Comparison of ENCODE assay signal across 10 cellular contexts in genomic region chr2:105397025-105397722, GRCh38. TPM values are rescaled to one million over a fixed set of nuclear protein-coding genes. Genes with fewer than 3 reads are reported as not detected.
DNase-seq lines count a peak whose midpoint lies in the region; ATAC-seq and TF ChIP-seq lines count a peak whose summit lies in the region.
"Had no signal": no experiment of that assay in that cellular context is flagged by ENCODE, and none has a peak within 500 bp of the region (broad histone marks: within the 10 kb centered on the region; RNA-seq: fewer than 3 reads in every experiment).

No MANE protein-coding gene starts in this region.

- POLR2A ChIA-PET in activated CD4-positive, alpha-beta memory T cell treated with anti-CD3 and anti-CD28 coated beads, Interleukin-2, amount 10 ng/mL, durations not matched to agents 7 days and 5 days (lab: Charles Lee): no interaction called here
- POLR2A ChIA-PET in activated CD4-positive, alpha-beta memory T cell treated with anti-CD3 and anti-CD28 coated beads for 36 hours (lab: Charles Lee): interaction anchor here (0.5 kb wide), 1 partner anchor 801 kb away, joined by 4 read pairs; no protein-coding TSS in a partner anchor
- POLR2A ChIA-PET in WTC11 (lab: Charles Lee) (interaction anchor here (0.6 to 1.1 kb wide), 2 partner anchors 33 to 150 kb away, joined by 3 read pairs; no protein-coding TSS in a partner anchor), OCI-LY7 (lab: Charles Lee) (interaction anchor here (0.7 kb wide), 1 partner anchor 591 kb away, joined by 4 read pairs; no protein-coding TSS in a partner anchor)

- TF ChIP-seq POLR2A in suprapubic skin (IDR thresholded peaks at IDR 0.05) (no peak), thyroid gland (IDR thresholded peaks at IDR 0.05) (no peak)

- H3K4me1 ChIP-seq in right atrium auricular region (peaks cover 0 to 26% of the 10 kb centered on the region in 2 donors), suprapubic skin (peaks cover 43% of the 10 kb centered on the region), OCI-LY7 (ENCODE audit: insufficient read depth, low read length, poor library complexity, severe bottlenecking) (no peaks in the 10 kb centered on the region), thyroid gland (peaks cover 6% of the 10 kb centered on the region in 2 donors)

- H3K9me2 ChIP-seq in OCI-LY7 (ENCODE audit: insufficient read depth, low read length): no peaks in the 10 kb centered on the region

- H3K27ac Mint-ChIP-seq in activated CD4-positive, alpha-beta memory T cell treated with anti-CD3 and anti-CD28 coated beads, Interleukin-2, amount 10 ng/mL, durations not matched to agents 7 days and 5 days: no peak overlapping the region
- H3K27ac Mint-ChIP-seq in activated CD4-positive, alpha-beta memory T cell treated with anti-CD3 and anti-CD28 coated beads for 36 hours: no peak overlapping the region
- H3K27ac Mint-ChIP-seq in WTC11: no peak overlapping the region
- H3K27ac Mint-ChIP-seq: B cell had no signal

- H3K9me3 ChIP-seq in right atrium auricular region (no peaks in the 10 kb centered on the region), suprapubic skin (no peaks in the 10 kb centered on the region), OCI-LY7 (ENCODE audit: low read length) (no peaks in the 10 kb centered on the region), thyroid gland (no peaks in the 10 kb centered on the region)
- H3K9me3 ChIP-seq: upper lobe of right lung had no signal

- no peaks in the 10 kb centered on the region for H3K36me3 Mint-ChIP-seq in activated CD4-positive, alpha-beta memory T cell treated with anti-CD3 and anti-CD28 coated beads, Interleukin-2, amount 10 ng/mL, durations not matched to agents 7 days and 5 days (ENCODE audit: low read depth)
- H3K36me3 Mint-ChIP-seq in activated CD4-positive, alpha-beta memory T cell treated with anti-CD3 and anti-CD28 coated beads for 36 hours: no peaks in the 10 kb centered on the region
- peaks cover 10% of the 10 kb centered on the region; the same call in 1 of the 2 replicates for H3K36me3 Mint-ChIP-seq in WTC11

- 52% methylated on average over 13 of the region's 13 CpGs for WGBS in suprapubic skin
- 90% methylated on average over 13 of the region's 13 CpGs for whole genome bisulfite sequencing in thyroid gland, 2 donors

- H3K27me3 ChIP-seq in right atrium auricular region (no peaks in the 10 kb centered on the region), suprapubic skin (peaks cover 6% of the 10 kb centered on the region), thyroid gland (no peaks in the 10 kb centered on the region)

- H3K4me3 Mint-ChIP-seq in activated CD4-positive, alpha-beta memory T cell treated with anti-CD3 and anti-CD28 coated beads, Interleukin-2, amount 10 ng/mL, durations not matched to agents 7 days and 5 days: peak overlapping the region; percentile 14
- no peak overlapping the region for H3K4me3 Mint-ChIP-seq in activated CD4-positive, alpha-beta memory T cell treated with anti-CD3 and anti-CD28 coated beads for 36 hours
- peak overlapping the region; percentile 88 for H3K4me3 Mint-ChIP-seq in WTC11

- H2AFZ ChIP-seq in OCI-LY7 (ENCODE audit: low read length): no peak overlapping the region

- no peak for ATAC-seq in WTC11
- no peak for ATAC-seq in activated CD4-positive, CD25-positive, alpha-beta regulatory T cell treated with anti-CD3 and anti-CD28 coated beads, Interleukin-2, amount 50 U/mL, for 24 hours
- ATAC-seq: upper lobe of right lung had no signal

- peak overlapping the region; percentile 74 to 81 for H3K4me3 ChIP-seq in right atrium auricular region
- peak overlapping the region; percentile 56 for H3K4me3 ChIP-seq in suprapubic skin
- H3K4me3 ChIP-seq in OCI-LY7 (ENCODE audit: low read depth, low read length, poor library complexity, severe bottlenecking): no peak overlapping the region
- peak overlapping the region in 1 of 3 donors; percentile 8 for H3K4me3 ChIP-seq in thyroid gland (replicated peaks in 1 of 3)

- H3K79me2 ChIP-seq in OCI-LY7 (ENCODE audit: insufficient read depth, low read depth, low read length): no peaks in the 10 kb centered on the region

- TF ChIP-seq EP300 in suprapubic skin (IDR thresholded peaks at IDR 0.05): no peak

- H3K4me1 Mint-ChIP-seq in activated CD4-positive, alpha-beta memory T cell treated with anti-CD3 and anti-CD28 coated beads, Interleukin-2, amount 10 ng/mL, durations not matched to agents 7 days and 5 days: peaks cover 6% of the 10 kb centered on the region
- H3K4me1 Mint-ChIP-seq in activated CD4-positive, alpha-beta memory T cell treated with anti-CD3 and anti-CD28 coated beads for 36 hours (ENCODE audit: low read depth): peaks cover 7% of the 10 kb centered on the region
- H3K4me1 Mint-ChIP-seq in WTC11: peaks cover 16% of the 10 kb centered on the region

- TF ChIP-seq CTCF in WTC11 (IDR thresholded peaks at IDR 0.05) (no peak), right atrium auricular region (IDR thresholded peaks at IDR 0.05) (no peak), suprapubic skin (IDR thresholded peaks at IDR 0.05) (no peak), OCI-LY7 (conservative IDR thresholded peaks at IDR 0.05; ENCODE audit: low read length) (no peak), thyroid gland (IDR thresholded peaks at IDR 0.05) (no peak)

- DNase-seq in activated CD4-positive, alpha-beta memory T cell treated with anti-CD3 and anti-CD28 coated beads, Interleukin-2, amount 10 ng/mL, durations not matched to agents 7 days and 5 days: no peak
- DNase-seq in activated CD4-positive, alpha-beta memory T cell treated with anti-CD3 and anti-CD28 coated beads for 36 hours: no peak
- DNase-seq in WTC11 (ENCODE audit: low spot score) (no peak), right atrium auricular region (ENCODE audit: low spot score) (peak; percentile 53), suprapubic skin (ENCODE audit: low spot score in 2 of 2) (no peak), OCI-LY7 (ENCODE audit: low spot score) (no peak), thyroid gland (no peak)
- DNase-seq: upper lobe of right lung had no signal

- no peaks in the 10 kb centered on the region for H3K9me3 Mint-ChIP-seq in activated CD4-positive, alpha-beta memory T cell treated with anti-CD3 and anti-CD28 coated beads, Interleukin-2, amount 10 ng/mL, durations not matched to agents 7 days and 5 days
- H3K9me3 Mint-ChIP-seq in activated CD4-positive, alpha-beta memory T cell treated with anti-CD3 and anti-CD28 coated beads for 36 hours: no peaks in the 10 kb centered on the region
- H3K9me3 Mint-ChIP-seq in WTC11: peaks cover 4% of the 10 kb centered on the region

- no TSS peak for BruUV-seq in OCI-LY7 (replicated peaks; lab: Mats Ljungman, UMichigan)

- CTCF ChIA-PET in activated CD4-positive, alpha-beta memory T cell treated with anti-CD3 and anti-CD28 coated beads, Interleukin-2, amount 10 ng/mL, durations not matched to agents 7 days and 5 days (lab: Charles Lee): no interaction called here
- CTCF ChIA-PET in activated CD4-positive, alpha-beta memory T cell treated with anti-CD3 and anti-CD28 coated beads for 36 hours (lab: Charles Lee): interaction anchor here (0.7 to 1.5 kb wide), 3 partner anchors 10 to 149 kb away, joined by 3 to 6 read pairs (median 3); no protein-coding TSS in a partner anchor
- CTCF ChIA-PET in WTC11 (lab: Charles Lee): interaction anchor here (0.7 to 1.1 kb wide), 2 partner anchors 10 to 546 kb away, joined by 4 to 6 read pairs; no protein-coding TSS in a partner anchor
- CTCF ChIA-PET in OCI-LY7 (lab: Charles Lee; ENCODE audit: unreplicated experiment): no interaction called here

- peaks cover 44% of the 10 kb centered on the region for H3K27me3 Mint-ChIP-seq in activated CD4-positive, alpha-beta memory T cell treated with anti-CD3 and anti-CD28 coated beads, Interleukin-2, amount 10 ng/mL, durations not matched to agents 7 days and 5 days
- H3K27me3 Mint-ChIP-seq in activated CD4-positive, alpha-beta memory T cell treated with anti-CD3 and anti-CD28 coated beads for 36 hours: peaks cover 24% of the 10 kb centered on the region
- peaks cover 25% of the 10 kb centered on the region for H3K27me3 Mint-ChIP-seq in WTC11 (ENCODE audit: low read depth)

- H4K20me1 ChIP-seq in OCI-LY7 (ENCODE audit: insufficient read depth, low read length): no peaks in the 10 kb centered on the region

- intact Hi-C loops in activated CD4-positive, alpha-beta memory T cell treated with anti-CD3 and anti-CD28 coated beads for 36 hours (cut with micrococcal nuclease): loop anchor here (2.0 kb wide), 1 partner anchor 22 kb away; no protein-coding TSS in a partner anchor
- intact Hi-C loops in OCI-LY7 (cut with micrococcal nuclease; ENCODE audit: unreplicated experiment): no loop called here
- intact Hi-C loops in thyroid gland (cut with DNase I): no loop called here

- no peaks in the 10 kb centered on the region for H3K36me3 ChIP-seq in right atrium auricular region
- no peaks in the 10 kb centered on the region for H3K36me3 ChIP-seq in suprapubic skin
- H3K36me3 ChIP-seq in OCI-LY7 (ENCODE audit: insufficient read depth, low read length): no peaks in the 10 kb centered on the region
- H3K36me3 ChIP-seq in thyroid gland: no peaks in the 10 kb centered on the region
- H3K36me3 ChIP-seq: upper lobe of right lung had no signal

- H3K27ac ChIP-seq in right atrium auricular region (peak overlapping the region; percentile 31 to 94), suprapubic skin (peak overlapping the region; percentile 71), OCI-LY7 (ENCODE audit: low read depth, low read length, poor library complexity, severe bottlenecking) (no peak overlapping the region), thyroid gland (peak overlapping the region in 1 of 3 donors; percentile 93)

- no peak overlapping the region for H3K4me2 ChIP-seq in OCI-LY7 (ENCODE audit: low read length)

TF ChIP-seq in WTC11, 78 proteins besides CTCF, POLR2A, EP300 and RAD21 (continues in another document):
- no peak for TF ChIP-seq SMAD4 (CRISPR knock-in tag; IDR thresholded peaks at IDR 0.05)

RNA-seq across cellular contexts. Expression of gene FHL2, which starts 1.7 kb away (rescaled TPM):
- total RNA-seq in activated CD4-positive, alpha-beta memory T cell treated with anti-CD3 and anti-CD28 coated beads, Interleukin-2, amount 10 ng/mL, durations not matched to agents 7 days and 5 days: 1 to 10 TPM; 3.0 to 3.1 TPM
- total RNA-seq in activated CD4-positive, alpha-beta memory T cell treated with anti-CD3 and anti-CD28 coated beads for 36 hours: 1 to 10 TPM; 1.3 to 1.5 TPM
- total RNA-seq in WTC11 (2021) (21.1 to 22.2 TPM (median 22.1 TPM) in 3 replicates), right atrium auricular region (100 to 1,000 TPM; 141 to 356 TPM), suprapubic skin (10 to 100 TPM; 43.0 to 69.2 (median 47.9) TPM), OCI-LY7 (2022) (0.26 TPM in 1 of 2 replicates, not detected in the other), thyroid gland (10 to 100 TPM; 36.7 to 81.2 (median 44.0) TPM)
- total RNA-seq in OCI-LY7 (2014; rRNA removed; shearing (Covaris generic)): not detected in 2 replicates
- total RNA-seq: B cell had no signal

RNA-seq across cellular contexts. Expression of gene C2orf49, which starts 59.8 kb away (rescaled TPM):
- total RNA-seq in activated CD4-positive, alpha-beta memory T cell treated with anti-CD3 and anti-CD28 coated beads, Interleukin-2, amount 10 ng/mL, durations not matched to agents 7 days and 5 days: 10 to 100 TPM; 22.0 to 23.5 TPM
- total RNA-seq in activated CD4-positive, alpha-beta memory T cell treated with anti-CD3 and anti-CD28 coated beads for 36 hours: 10 to 100 TPM; 16.9 to 20.2 TPM
- total RNA-seq in WTC11 (2021): 15.9 to 17.2 TPM (median 16.6 TPM) in 3 replicates
- 10 to 100 TPM; 15.5 to 18.0 TPM for total RNA-seq in right atrium auricular region
- total RNA-seq in suprapubic skin: 10 to 100 TPM; 17.5 to 33.6 (median 27.8) TPM
- total RNA-seq in OCI-LY7 (2014; rRNA removed; shearing (Covaris generic)): 11.8 and 13.1 TPM in 2 replicates
- 17.0 and 18.3 TPM in 2 replicates for total RNA-seq in OCI-LY7 (2022)
- 10 to 100 TPM; 16.6 to 41.1 (median 22.1) TPM for total RNA-seq in thyroid gland

Comparison
In these comparisons a context has a peak if more than half of its experiments do, and no peak if none do; other contexts are left out.
1. CTCF ChIA-PET loops: an anchor here in activated CD4-positive, alpha-beta memory T cell treated with anti-CD3 and anti-CD28 coated beads for 36 hours (0.7 to 1.5 kb wide) and WTC11 (0.7 to 1.1 kb wide); none called in activated CD4-positive, alpha-beta memory T cell treated with anti-CD3 and anti-CD28 coated beads, Interleukin-2, amount 10 ng/mL, durations not matched to agents 7 days and 5 days and OCI-LY7.